16 cellular contexts compared by ENCODE assay signal in genomic region chr13:33764716-33765115, GRCh38.
"Had no signal": no experiment of that assay in that cellular context is flagged by ENCODE, and none has a peak within 500 bp of the region (broad histone marks: within the 10 kb centered on the region; RNA-seq: fewer than 3 reads in every experiment).

No MANE protein-coding gene starts in this region.

- FAIRE-seq: islet of Langerhans had no signal

- H3K36me3 ChIP-seq: ascending aorta, breast epithelium, ovary, right lobe of liver had no signal

- ATAC-seq: activated CD4-positive, CD25-positive, alpha-beta regulatory T cell treated with anti-CD3 and anti-CD28 coated beads, Interleukin-2, amount 50 U/mL, for 24 hours; activated naive CD8-positive, alpha-beta T cell treated with anti-CD3 and anti-CD28 coated beads, Interleukin-2, amount 50 U/mL, for 24 hours; activated T-helper 17 cell treated with anti-CD3 and anti-CD28 coated beads, Interleukin-2, amount 50 U/mL, for 72 hours; effector memory CD8-positive, alpha-beta T cell; right lobe of liver; stimulated activated naive CD8-positive, alpha-beta T cell treated with anti-CD3 and anti-CD28 coated beads, Interleukin-15, Interleukin-2, amounts not matched to agents 100 U/mL and 50 U/mL, for 24 hours had no signal

- H3K4me2 ChIP-seq: smooth muscle cell had no signal

- H3K27ac ChIP-seq: ascending aorta, ovary, right lobe of liver had no signal

- H3K27me3 ChIP-seq: ascending aorta, breast epithelium, ovary, right lobe of liver had no signal

- H3K9me3 ChIP-seq: ascending aorta, breast epithelium, ovary, right lobe of liver had no signal

- H3K4me1 ChIP-seq: ascending aorta, breast epithelium, right lobe of liver had no signal

- DNase-seq: activated naive CD4-positive, alpha-beta T cell treated with anti-CD3 and anti-CD28 coated beads for 36 hours; activated naive CD8-positive, alpha-beta T cell treated with anti-CD3 and anti-CD28 coated beads, Interleukin-2, amount 50 U/mL, for 24 hours; activated T-cell treated with anti-CD3 and anti-CD28 coated beads for 4 hours; dermis blood vessel endothelial cell; effector memory CD8-positive, alpha-beta T cell; midbrain; ovary; right lobe of liver; stimulated activated naive CD8-positive, alpha-beta T cell treated with anti-CD3 and anti-CD28 coated beads, Interleukin-15, Interleukin-2, amounts not matched to agents 100 U/mL and 50 U/mL, for 24 hours had no signal

- H3K4me3 ChIP-seq: ascending aorta, breast epithelium, lung, ovary, right lobe of liver, smooth muscle cell had no signal
